Comparison of ENCODE assay signal across 15 cellular contexts in the genomic region with DNA sequence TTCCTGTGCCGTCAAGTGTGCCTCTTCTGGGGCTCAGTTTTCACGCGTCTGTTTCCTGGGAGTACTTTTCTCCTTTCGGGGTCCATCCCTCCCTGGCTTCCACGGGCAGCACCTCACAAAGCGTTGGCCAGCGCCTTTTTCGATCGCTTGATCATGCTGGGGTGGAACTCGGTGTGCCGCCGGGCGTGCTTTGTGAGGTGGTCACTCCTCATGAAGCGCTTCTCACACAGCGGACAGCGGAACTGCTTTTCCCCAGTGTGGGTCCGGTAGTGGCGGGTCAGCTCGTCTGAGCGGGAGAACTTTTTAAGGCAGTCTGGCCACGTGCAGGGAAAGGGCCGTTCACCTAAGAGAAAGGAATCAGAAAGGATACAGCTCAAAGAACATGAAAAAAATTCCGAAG.
"Had no signal": no experiment of that assay in that cellular context is flagged by ENCODE, and none has a peak within 500 bp of the region (broad histone marks: within the 10 kb centered on the region; RNA-seq: fewer than 3 reads in every experiment).

No MANE protein-coding gene starts in this region.

- FAIRE-seq: endometrium, frontal cortex had no signal

- H3K27me3 Mint-ChIP-seq: naive thymus-derived CD4-positive, alpha-beta T cell had no signal

- ATAC-seq: esophagus mucosa; heart right ventricle; naive thymus-derived CD4-positive, alpha-beta T cell had no signal

- H3K4me3 Mint-ChIP-seq: nephron progenitor cell had no signal

- H3K4me3 ChIP-seq: heart right ventricle, smooth muscle cell, tibial artery, upper lobe of left lung, uterus had no signal

- H3K36me3 ChIP-seq: uterus had no signal

- H3K27ac ChIP-seq: heart right ventricle, tibial artery, upper lobe of left lung, uterus had no signal

- H3K27me3 ChIP-seq: heart right ventricle, tibial artery, upper lobe of left lung, uterus had no signal

- H3K9me3 Mint-ChIP-seq: naive thymus-derived CD4-positive, alpha-beta T cell; nephron progenitor cell had no signal

- DNase-seq: effector memory CD4-positive, alpha-beta T cell; heart right ventricle; hypothalamus; islet precursor cell; naive thymus-derived CD4-positive, alpha-beta T cell; nephron progenitor cell; stimulated activated CD4-positive, alpha-beta T cell treated with anti-CD3 and anti-CD28 coated beads, Interleukin-2, amount 100 ng/mL, for 48 hours; stimulated activated naive CD4-positive, alpha-beta T cell treated with Interleukin-2 at 50 U/mL for 16 hours; uterus had no signal

- H3K27ac Mint-ChIP-seq: naive thymus-derived CD4-positive, alpha-beta T cell had no signal

- H3K4me2 ChIP-seq: smooth muscle cell had no signal

- H3K9me3 ChIP-seq: heart right ventricle, tibial artery, upper lobe of left lung, uterus had no signal
